Comparison of ENCODE assay signal across 17 cellular contexts in the genomic region with DNA sequence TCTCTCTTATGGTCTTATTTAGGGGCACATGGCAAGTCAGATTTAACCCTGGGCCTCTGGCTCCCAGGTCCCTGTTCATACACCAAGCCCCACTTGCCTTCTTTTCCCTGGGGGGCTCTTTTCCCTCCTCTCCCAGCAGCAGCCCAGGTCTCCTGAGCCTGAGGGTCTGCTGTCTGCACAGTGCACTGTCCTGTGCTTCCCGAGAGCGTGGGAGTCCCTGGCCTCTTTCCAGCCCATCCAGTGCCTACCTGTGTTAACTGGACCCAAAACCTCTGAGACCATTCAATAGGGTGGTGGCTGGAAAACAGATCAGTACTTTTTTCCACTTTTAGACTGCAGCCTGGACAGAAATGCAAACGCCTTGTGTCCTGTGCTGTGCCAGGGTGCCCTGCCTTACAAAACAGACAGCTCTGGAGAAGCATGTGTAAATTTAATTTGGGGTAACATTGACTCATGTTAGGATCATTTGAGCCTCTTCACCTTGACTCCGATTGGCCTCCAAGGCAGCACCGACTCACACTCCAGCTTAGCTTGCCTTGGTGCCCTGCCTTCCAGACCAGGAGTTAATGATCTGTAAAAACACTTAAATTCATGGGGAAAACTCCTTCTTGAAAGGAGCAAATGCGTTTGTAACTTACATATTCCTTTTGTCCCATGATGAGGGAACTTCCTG. TPM values are rescaled to one million over a fixed set of nuclear protein-coding genes. Genes with fewer than 3 reads are reported as not detected.
DNase-seq lines count a peak whose midpoint lies in the region; ATAC-seq lines count a peak whose summit lies in the region.
"Had no signal": no experiment of that assay in that cellular context is flagged by ENCODE, and none has a peak within 500 bp of the region (broad histone marks: within the 10 kb centered on the region; RNA-seq: fewer than 3 reads in every experiment).

No MANE protein-coding gene starts in this region.

- peak overlapping the region; percentile 86 for H3K27ac ChIP-seq in GM23248
- H3K27ac ChIP-seq: left lung, thoracic aorta had no signal

- peak overlapping the region; percentile 67 for H3K9ac ChIP-seq in GM23248

- WGBS in GM23248 (ENCODE audit: low coverage in 1 of 2, low lambda C conversion rate in 2 of 2, missing lambda C conversion rate in 2 of 2), 2 experiments: 7 to 12% methylated on average over 6 of the region's 6 CpGs

- DNase-seq in GM23248 (peak; percentile 70), M059J (ENCODE audit: low read depth) (peak; percentile 23), glomerular visceral epithelial cell (ENCODE audit: extremely low spot score) (peak; percentile 20), renal cortical epithelial cell (ENCODE audit: low read depth) (peak; percentile 65), anterior cingulate cortex (lab: John Stamatoyannopoulos, UW) (no peak), cerebellar cortex (ENCODE audit: low spot score) (no peak)
- DNase-seq: cortex of kidney; GDM1; left lung; natural killer cell; NCI-H187; stimulated activated CD4-positive, alpha-beta T cell treated with anti-CD3 and anti-CD28 coated beads, Interleukin-1b, Interleukin-23, amount 100 ng/mL, for 48 hours had no signal

- H3K4me2 ChIP-seq in GM23248 (ENCODE audit: unreplicated experiment): peak overlapping the region; percentile 56

- H3F3A ChIP-seq in GM23248 (ENCODE audit: insufficient read depth): peaks cover 88% of the 10 kb centered on the region

- peaks cover 91% of the 10 kb centered on the region for H3K79me2 ChIP-seq in GM23248 (ENCODE audit: insufficient read depth)

- in situ Hi-C loops in GM23248 (cut with MboI): no loop called here

- no peak overlapping the region for H3K4me3 ChIP-seq in GM23248
- H3K4me3 ChIP-seq: left lung, thoracic aorta had no signal

- H3K9me2 ChIP-seq in GM23248 (ENCODE audit: insufficient read depth): no peaks in the 10 kb centered on the region

- H3K9me3 ChIP-seq in GM23248 (ENCODE audit: low read depth): no peaks in the 10 kb centered on the region
- H3K9me3 ChIP-seq: left lung, thoracic aorta had no signal

- H4K20me1 ChIP-seq in GM23248 (ENCODE audit: insufficient read depth): peaks cover 12% of the 10 kb centered on the region

- H3K36me3 ChIP-seq in GM23248 (ENCODE audit: low read depth): peaks cover 15% of the 10 kb centered on the region; the same call in 1 of the 2 replicates
- H3K36me3 ChIP-seq: left lung, thoracic aorta had no signal

- H3K27me3 ChIP-seq in GM23248 (replicated peaks; ENCODE audit: insufficient read depth): no peaks in the 10 kb centered on the region

- peaks cover 67% of the 10 kb centered on the region for H3K4me1 ChIP-seq in GM23248 (ENCODE audit: insufficient read depth)
- H3K4me1 ChIP-seq: left lung had no signal

- no peak for ATAC-seq in GM18511 (IDR thresholded peaks at IDR 0.05; ENCODE audit: unreplicated experiment)
- ATAC-seq: left lung had no signal

- no peak overlapping the region for H2AFZ ChIP-seq in GM23248

RNA-seq across cellular contexts. Expression of gene TWIST2, which starts 34.3 kb away (rescaled TPM):
- total RNA-seq in GM23248 (2014; rRNA removed; shearing (Covaris generic)): 467 and 544 TPM in 2 replicates
- 248 and 253 TPM in 2 replicates for polyA plus RNA-seq in GM23248 (2016; fragmentation: Nextera tagmentation; extraction: Ambion mirVana)
- 21.0 and 24.7 TPM in 2 replicates for total RNA-seq in M059J (2014; rRNA removed; shearing (Covaris generic))
- 0.20 TPM in 1 of 2 replicates, not detected in the other for total RNA-seq in renal cortical epithelial cell
- total RNA-seq: CD4-positive, alpha-beta memory T cell; HT-29; natural killer cell; progenitor cell of endocrine pancreas had no signal
- polyA plus RNA-seq: CD4-positive, alpha-beta memory T cell had no signal

Comparison
In these comparisons a context has a peak if more than half of its experiments do, and no peak if none do; other contexts are left out.
1. DNase-seq: peak in GM23248 (single experiment), M059J (single experiment), glomerular visceral epithelial cell (single experiment) and renal cortical epithelial cell (single experiment); none in anterior cingulate cortex (0 of 58) and cerebellar cortex (single experiment).
2. RNA of gene TWIST2, which starts 34.3 kb away (total RNA-seq): 467 to 544 TPM in GM23248; 21.0 to 24.7 TPM in M059J and 0.20 TPM in renal cortical epithelial cell; every median in the first group is over 10 times any median in the second.